1 cellular context compared by ENCODE assay signal in genomic region chr16:87635541-87636049, GRCh38.
TF ChIP-seq lines count a peak whose summit lies in the region.

No MANE protein-coding gene starts in this region.

TF ChIP-seq in HepG2, 621 proteins besides CTCF, POLR2A, EP300 and RAD21 (continued from another document):
- TF ChIP-seq ZBTB10 (CRISPR knock-in tag; IDR thresholded peaks at IDR 0.05; ENCODE audit: borderline replicate concordance) (no peak), ZNF138 (CRISPR knock-in tag; IDR thresholded peaks at IDR 0.05; ENCODE audit: low read depth) (0 out of 2 replicates have a peak, but pooled peaks have one; percentile 51), FOXP4 (CRISPR knock-in tag; IDR thresholded peaks at IDR 0.05) (0 out of 2 replicates have a peak, but pooled peaks have one; percentile 24), RNF2 (conservative IDR thresholded peaks at IDR 0.05; ENCODE audit: low read depth) (no peak), EHMT2 (IDR thresholded peaks at IDR 0.05; ENCODE audit: borderline replicate concordance, low read depth, low read length) (no peak), ARID2 (CRISPR knock-in tag; IDR thresholded peaks at IDR 0.05; ENCODE audit: borderline replicate concordance) (no peak), CHD4 (IDR thresholded peaks at IDR 0.05; ENCODE audit: borderline replicate concordance, low read length) (no peak), DZIP1 (CRISPR knock-in tag; IDR thresholded peaks at IDR 0.05) (0 out of 2 replicates have a peak, but pooled peaks have one; percentile 51), ZNF776 (CRISPR knock-in tag; IDR thresholded peaks at IDR 0.05) (peak; percentile 70; the same call in 1 of the 2 replicates), HNRNPUL1 (IDR thresholded peaks at IDR 0.05; ENCODE audit: low read depth, low read length) (no peak), ZNF816 (CRISPR knock-in tag; IDR thresholded peaks at IDR 0.05; ENCODE audit: borderline replicate concordance) (no peak), PCBP1 (IDR thresholded peaks at IDR 0.05; ENCODE audit: borderline replicate concordance, low read depth, low read length) (no peak), ZNF292 (CRISPR knock-in tag; IDR thresholded peaks at IDR 0.05; ENCODE audit: borderline replicate concordance, low read depth) (no peak), TEAD3 (CRISPR knock-in tag; optimal IDR thresholded peaks at IDR 0.05; ENCODE audit: borderline replicate concordance) (peak; percentile 32), SALL1 (CRISPR knock-in tag; IDR thresholded peaks at IDR 0.05) (peak; percentile 49), SMARCE1 (IDR thresholded peaks at IDR 0.05; ENCODE audit: borderline replicate concordance) (no peak), CREB3 (CRISPR knock-in tag; IDR thresholded peaks at IDR 0.05) (no peak), ARID3A (IDR thresholded peaks at IDR 0.05; ENCODE audit: low read depth, low read length) (no peak), ZIK1 (CRISPR knock-in tag; IDR thresholded peaks at IDR 0.05; ENCODE audit: borderline replicate concordance, low read depth) (no peak), ZBTB20 (CRISPR knock-in tag; IDR thresholded peaks at IDR 0.05; ENCODE audit: borderline replicate concordance, low read depth) (no peak), U2AF2 (IDR thresholded peaks at IDR 0.05; ENCODE audit: low read depth, low read length) (no peak), BCL6 (CRISPR knock-in tag; IDR thresholded peaks at IDR 0.05) (no peak), ZNF317 (CRISPR knock-in tag; IDR thresholded peaks at IDR 0.05) (peak; percentile 61; the same call in 1 of the 2 replicates), ZSCAN30 (CRISPR knock-in tag; IDR thresholded peaks at IDR 0.05) (no peak), MXI1 (IDR thresholded peaks at IDR 0.05; ENCODE audit: borderline replicate concordance, low read depth, low read length) (no peak), BRD4 (CRISPR knock-in tag; IDR thresholded peaks at IDR 0.05) (no peak), E2F1 (CRISPR knock-in tag; IDR thresholded peaks at IDR 0.05) (no peak), CBX5 (CRISPR knock-in tag; IDR thresholded peaks at IDR 0.05; ENCODE audit: borderline replicate concordance) (0 out of 2 replicates have a peak, but pooled peaks have one; percentile 22), ZNF224 (CRISPR knock-in tag; IDR thresholded peaks at IDR 0.05) (no peak), ZBTB39 (CRISPR knock-in tag; IDR thresholded peaks at IDR 0.05) (no peak), SIN3A (IDR thresholded peaks at IDR 0.05; ENCODE audit: borderline replicate concordance, low read depth, low read length) (no peak), ZNF142 (CRISPR knock-in tag; IDR thresholded peaks at IDR 0.05) (0 out of 2 replicates have a peak, but pooled peaks have one; percentile 48), NFYB (CRISPR knock-in tag; IDR thresholded peaks at IDR 0.05) (no peak), ZNF629 (CRISPR knock-in tag; conservative IDR thresholded peaks at IDR 0.05) (0 out of 2 replicates have a peak, but pooled peaks have one; percentile 6), GATAD2A (CRISPR knock-in tag; IDR thresholded peaks at IDR 0.05) (peak; percentile 35; the same call in 1 of the 2 replicates), MEIS1 (CRISPR knock-in tag; IDR thresholded peaks at IDR 0.05; ENCODE audit: borderline replicate concordance) (0 out of 2 replicates have a peak, but pooled peaks have one; percentile 3), SNAPC5 (CRISPR knock-in tag; IDR thresholded peaks at IDR 0.05; ENCODE audit: borderline replicate concordance) (no peak), NR2F2 (IDR thresholded peaks at IDR 0.05; ENCODE audit: borderline replicate concordance, low read depth) (no peak), BORCS8-MEF2B (CRISPR knock-in tag; IDR thresholded peaks at IDR 0.05) (no peak), TBL1XR1 (IDR thresholded peaks at IDR 0.05; ENCODE audit: borderline replicate concordance, low read length, partially characterized antibody) (no peak), KDM4B (CRISPR knock-in tag; IDR thresholded peaks at IDR 0.05) (no peak)
TF ChIP-seq in HepG2: peak in this region for 78.
